2 cellular contexts compared by ENCODE assay signal in the genomic region with DNA sequence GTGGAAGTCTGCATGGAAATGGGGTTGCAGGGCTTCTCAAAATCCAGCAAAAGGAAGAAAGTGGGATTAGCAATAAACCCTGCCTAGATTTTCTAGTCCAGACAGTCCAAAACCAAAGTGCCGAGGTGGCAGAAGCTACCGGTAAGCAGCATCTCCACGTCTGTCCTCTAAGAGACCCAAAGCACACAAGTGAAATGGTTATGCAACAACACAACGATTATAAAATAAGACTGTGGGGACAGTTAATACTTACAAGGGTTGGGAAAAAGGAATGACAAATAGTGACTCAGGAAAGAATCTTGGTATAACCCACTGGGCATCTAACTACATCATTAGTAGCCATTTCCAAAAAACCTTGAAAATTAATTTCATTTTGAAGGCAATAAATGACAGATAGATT.
TF ChIP-seq lines count a peak whose summit lies in the region.

No MANE protein-coding gene starts in this region.

TF ChIP-seq in IMR-90, 13 proteins besides CTCF, POLR2A, EP300 and RAD21:
- TF ChIP-seq CEBPB (IDR thresholded peaks at IDR 0.05; ENCODE audit: low read depth, low read length): peak; percentile 50; the same call in 1 of the 2 replicates
- TF ChIP-seq NFE2L2 (IDR thresholded peaks at IDR 0.05; ENCODE audit: low read depth, low read length): no peak
- no peak for TF ChIP-seq MAZ (IDR thresholded peaks at IDR 0.05; ENCODE audit: borderline replicate concordance, low read depth, low read length)
- TF ChIP-seq, protein P1, sequence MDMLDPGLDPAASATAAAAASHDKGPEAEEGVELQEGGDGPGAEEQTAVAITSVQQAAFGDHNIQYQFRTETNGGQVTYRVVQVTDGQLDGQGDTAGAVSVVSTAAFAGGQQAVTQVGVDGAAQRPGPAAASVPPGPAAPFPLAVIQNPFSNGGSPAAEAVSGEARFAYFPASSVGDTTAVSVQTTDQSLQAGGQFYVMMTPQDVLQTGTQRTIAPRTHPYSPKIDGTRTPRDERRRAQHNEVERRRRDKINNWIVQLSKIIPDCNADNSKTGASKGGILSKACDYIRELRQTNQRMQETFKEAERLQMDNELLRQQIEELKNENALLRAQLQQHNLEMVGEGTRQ (IDR thresholded peaks at IDR 0.05; ENCODE audit: low read depth, low read length): no peak
- 0 out of 2 replicates have a peak, but pooled peaks have one; percentile 46 for TF ChIP-seq MAFK (IDR thresholded peaks at IDR 0.05; ENCODE audit: low read depth, low read length)
- TF ChIP-seq CHD1 (IDR thresholded peaks at IDR 0.05; ENCODE audit: low read depth, low read length): no peak
TF ChIP-seq in IMR-90: peak in this region for 2.

TF ChIP-seq in K562, 482 proteins besides CTCF, POLR2A, EP300 and RAD21:
- TF ChIP-seq MAFK (IDR thresholded peaks at IDR 0.05; ENCODE audit: low read length) (peak; percentile 29; the same call in 1 of the 2 replicates), CEBPB (tag; IDR thresholded peaks at IDR 0.05) (peak; percentile 63), MYNN (IDR thresholded peaks at IDR 0.05) (no peak), MYNN (CRISPR knock-in tag; IDR thresholded peaks at IDR 0.05) (no peak), HNRNPK (IDR thresholded peaks at IDR 0.05; ENCODE audit: low read depth, low read length, poor library complexity, severe bottlenecking) (no peak), ZNF316 (IDR thresholded peaks at IDR 0.05) (peak; percentile 48), C11orf30 (IDR thresholded peaks at IDR 0.05; ENCODE audit: low read depth) (peak; percentile 41; the same call in 1 of the 2 replicates), HDAC2 (IDR thresholded peaks at IDR 0.05) (no peak)
- TF ChIP-seq, protein P2, sequence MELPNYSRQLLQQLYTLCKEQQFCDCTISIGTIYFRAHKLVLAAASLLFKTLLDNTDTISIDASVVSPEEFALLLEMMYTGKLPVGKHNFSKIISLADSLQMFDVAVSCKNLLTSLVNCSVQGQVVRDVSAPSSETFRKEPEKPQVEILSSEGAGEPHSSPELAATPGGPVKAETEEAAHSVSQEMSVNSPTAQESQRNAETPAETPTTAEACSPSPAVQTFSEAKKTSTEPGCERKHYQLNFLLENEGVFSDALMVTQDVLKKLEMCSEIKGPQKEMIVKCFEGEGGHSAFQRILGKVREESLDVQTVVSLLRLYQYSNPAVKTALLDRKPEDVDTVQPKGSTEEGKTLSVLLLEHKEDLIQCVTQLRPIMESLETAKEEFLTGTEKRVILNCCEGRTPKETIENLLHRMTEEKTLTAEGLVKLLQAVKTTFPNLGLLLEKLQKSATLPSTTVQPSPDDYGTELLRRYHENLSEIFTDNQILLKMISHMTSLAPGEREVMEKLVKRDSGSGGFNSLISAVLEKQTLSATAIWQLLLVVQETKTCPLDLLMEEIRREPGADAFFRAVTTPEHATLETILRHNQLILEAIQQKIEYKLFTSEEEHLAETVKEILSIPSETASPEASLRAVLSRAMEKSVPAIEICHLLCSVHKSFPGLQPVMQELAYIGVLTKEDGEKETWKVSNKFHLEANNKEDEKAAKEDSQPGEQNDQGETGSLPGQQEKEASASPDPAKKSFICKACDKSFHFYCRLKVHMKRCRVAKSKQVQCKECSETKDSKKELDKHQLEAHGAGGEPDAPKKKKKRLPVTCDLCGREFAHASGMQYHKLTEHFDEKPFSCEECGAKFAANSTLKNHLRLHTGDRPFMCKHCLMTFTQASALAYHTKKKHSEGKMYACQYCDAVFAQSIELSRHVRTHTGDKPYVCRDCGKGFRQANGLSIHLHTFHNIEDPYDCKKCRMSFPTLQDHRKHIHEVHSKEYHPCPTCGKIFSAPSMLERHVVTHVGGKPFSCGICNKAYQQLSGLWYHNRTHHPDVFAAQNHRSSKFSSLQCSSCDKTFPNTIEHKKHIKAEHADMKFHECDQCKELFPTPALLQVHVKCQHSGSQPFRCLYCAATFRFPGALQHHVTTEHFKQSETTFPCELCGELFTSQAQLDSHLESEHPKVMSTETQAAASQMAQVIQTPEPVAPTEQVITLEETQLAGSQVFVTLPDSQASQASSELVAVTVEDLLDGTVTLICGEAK (IDR thresholded peaks at IDR 0.05): no peak
- TF ChIP-seq, protein P2 (CRISPR knock-in tag; IDR thresholded peaks at IDR 0.05): peak; percentile 10; the same call in 1 of the 2 replicates
- TF ChIP-seq, protein P3, sequence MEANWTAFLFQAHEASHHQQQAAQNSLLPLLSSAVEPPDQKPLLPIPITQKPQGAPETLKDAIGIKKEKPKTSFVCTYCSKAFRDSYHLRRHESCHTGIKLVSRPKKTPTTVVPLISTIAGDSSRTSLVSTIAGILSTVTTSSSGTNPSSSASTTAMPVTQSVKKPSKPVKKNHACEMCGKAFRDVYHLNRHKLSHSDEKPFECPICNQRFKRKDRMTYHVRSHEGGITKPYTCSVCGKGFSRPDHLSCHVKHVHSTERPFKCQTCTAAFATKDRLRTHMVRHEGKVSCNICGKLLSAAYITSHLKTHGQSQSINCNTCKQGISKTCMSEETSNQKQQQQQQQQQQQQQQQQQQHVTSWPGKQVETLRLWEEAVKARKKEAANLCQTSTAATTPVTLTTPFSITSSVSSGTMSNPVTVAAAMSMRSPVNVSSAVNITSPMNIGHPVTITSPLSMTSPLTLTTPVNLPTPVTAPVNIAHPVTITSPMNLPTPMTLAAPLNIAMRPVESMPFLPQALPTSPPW (CRISPR knock-in tag; IDR thresholded peaks at IDR 0.05): no peak
